24 cellular contexts compared by ENCODE assay signal in genomic region chr16:88321635-88322499, GRCh38.
"Had no signal": no experiment of that assay in that cellular context is flagged by ENCODE, and none has a peak within 500 bp of the region (broad histone marks: within the 10 kb centered on the region; RNA-seq: fewer than 3 reads in every experiment).

No MANE protein-coding gene starts in this region.

- H3K27me3 Mint-ChIP-seq: stimulated activated naive CD8-positive, alpha-beta T cell treated with anti-CD3 and anti-CD28 coated beads, Interleukin-15, Interleukin-2, amounts not matched to agents 100 ng/mL and 50 ng/mL, for 24 hours had no signal

- H3K4me3 ChIP-seq: heart right ventricle, hepatocyte, lower lobe of right lung, neural progenitor cell, pancreas, prostate gland, sigmoid colon, spleen, suprapubic skin, tibial nerve, uterus had no signal

- ATAC-seq: heart right ventricle; lower lobe of right lung; naive thymus-derived CD8-positive, alpha-beta T cell; pancreas; right cardiac atrium; stimulated activated effector memory CD8-positive, alpha-beta T cell treated with anti-CD3 and anti-CD28 coated beads, Interleukin-12 subunit alpha, Interleukin-12 subunit beta, amount 100 ng/mL, for 72 hours had no signal

- H3K4me1 Mint-ChIP-seq: naive thymus-derived CD8-positive, alpha-beta T cell; stimulated activated effector memory CD8-positive, alpha-beta T cell treated with anti-CD3 and anti-CD28 coated beads, Interleukin-12 subunit alpha, Interleukin-12 subunit beta, amount 100 ng/mL, for 72 hours had no signal

- H3K4me1 ChIP-seq: lower lobe of right lung, pancreas, prostate gland, sigmoid colon, tibial nerve had no signal

- H3K9me3 Mint-ChIP-seq: naive thymus-derived CD8-positive, alpha-beta T cell; stimulated activated effector memory CD8-positive, alpha-beta T cell treated with anti-CD3 and anti-CD28 coated beads, Interleukin-12 subunit alpha, Interleukin-12 subunit beta, amount 100 ng/mL, for 72 hours; stimulated activated naive CD8-positive, alpha-beta T cell treated with anti-CD3 and anti-CD28 coated beads, Interleukin-15, Interleukin-2, amounts not matched to agents 100 ng/mL and 50 ng/mL, for 24 hours; type B pancreatic cell had no signal

- H3K9me3 ChIP-seq: heart right ventricle, lower lobe of right lung, pancreas, prostate gland, sigmoid colon, suprapubic skin, uterus had no signal

- H3K27me3 ChIP-seq: hepatocyte, neural progenitor cell, pancreas, sigmoid colon, tibial nerve, uterus had no signal

- H3K27ac Mint-ChIP-seq: naive thymus-derived CD8-positive, alpha-beta T cell; nephron; neural progenitor cell; stimulated activated effector memory CD8-positive, alpha-beta T cell treated with anti-CD3 and anti-CD28 coated beads, Interleukin-12 subunit alpha, Interleukin-12 subunit beta, amount 100 ng/mL, for 72 hours; stimulated activated naive CD8-positive, alpha-beta T cell treated with anti-CD3 and anti-CD28 coated beads, Interleukin-15, Interleukin-2, amounts not matched to agents 100 ng/mL and 50 ng/mL, for 24 hours; type B pancreatic cell had no signal

- FAIRE-seq: pancreas, small intestine had no signal

- H3K9ac ChIP-seq: neural progenitor cell had no signal

- H2AFZ ChIP-seq: hepatocyte, neural progenitor cell had no signal

- H3K36me3 ChIP-seq: heart right ventricle, lower lobe of right lung, neural progenitor cell, pancreas, prostate gland, sigmoid colon, spleen, suprapubic skin, tibial nerve, uterus had no signal

- H3K27ac ChIP-seq: heart right ventricle, hepatocyte, lower lobe of right lung, neural progenitor cell, pancreas, prostate gland, sigmoid colon, spleen, suprapubic skin, tibial nerve, uterus had no signal

- H3K4me3 Mint-ChIP-seq: naive thymus-derived CD8-positive, alpha-beta T cell; nephron; neural progenitor cell; stimulated activated effector memory CD8-positive, alpha-beta T cell treated with anti-CD3 and anti-CD28 coated beads, Interleukin-12 subunit alpha, Interleukin-12 subunit beta, amount 100 ng/mL, for 72 hours; stimulated activated naive CD8-positive, alpha-beta T cell treated with anti-CD3 and anti-CD28 coated beads, Interleukin-15, Interleukin-2, amounts not matched to agents 100 ng/mL and 50 ng/mL, for 24 hours; type B pancreatic cell had no signal

- H3K36me3 Mint-ChIP-seq: naive thymus-derived CD8-positive, alpha-beta T cell; neural progenitor cell; stimulated activated effector memory CD8-positive, alpha-beta T cell treated with anti-CD3 and anti-CD28 coated beads, Interleukin-12 subunit alpha, Interleukin-12 subunit beta, amount 100 ng/mL, for 72 hours; type B pancreatic cell had no signal

- H3K4me2 ChIP-seq: hepatocyte, neural progenitor cell had no signal

- DNase-seq: heart right ventricle; islet precursor cell; kidney glomerular epithelial cell; lower lobe of right lung; mammary epithelial cell; mesenchymal stem cell; naive thymus-derived CD8-positive, alpha-beta T cell; retina; sigmoid colon; small intestine; spleen; stimulated activated naive CD4-positive, alpha-beta T cell; uterus had no signal

- H3K79me2 ChIP-seq: hepatocyte had no signal
